ENCODE assay signal across 3 cellular contexts in genomic region chr12:118022097-118022727, GRCh38. TPM values are rescaled to one million over a fixed set of nuclear protein-coding genes. Genes with fewer than 3 reads are reported as not detected.
"Had no signal": no experiment of that assay in that cellular context is flagged by ENCODE, and none has a peak within 500 bp of the region (broad histone marks: within the 10 kb centered on the region; RNA-seq: fewer than 3 reads in every experiment).

No MANE protein-coding gene starts in this region.

RNA-seq across cellular contexts. Expression of gene KSR2, which starts 53.4 kb away (rescaled TPM):
- total RNA-seq: activated CD8-positive, alpha-beta T cell treated with anti-CD3 and anti-CD28 coated beads, Interleukin-2, amount 10 ng/mL, durations not matched to agents 7 days and 5 days; aorta; Right ventricle myocardium inferior had no signal
- polyA plus RNA-seq: aorta had no signal
